Comparison of ENCODE assay signal across 9 cellular contexts in genomic region chr1:101198842-101199636, GRCh38. TPM values are rescaled to one million over a fixed set of nuclear protein-coding genes. Genes with fewer than 3 reads are reported as not detected.
A peak's percentile ranks its signal among the peaks of the same experiment; 100 is the strongest.
DNase-seq lines count a peak whose midpoint lies in the region; ATAC-seq and TF ChIP-seq lines count a peak whose summit lies in the region.
"Had no signal": no experiment of that assay in that cellular context is flagged by ENCODE, and none has a peak within 500 bp of the region (broad histone marks: within the 10 kb centered on the region; RNA-seq: fewer than 3 reads in every experiment).

No MANE protein-coding gene starts in this region.

- no peaks in the 10 kb centered on the region for H3K9me3 ChIP-seq in transverse colon

- peak; percentile 62 to 71 for DNase-seq in activated CD4-positive, alpha-beta T cell treated with anti-CD3 and anti-CD28 coated beads, Interleukin-2, amount 50 U/mL, for 48 hours
- DNase-seq in activated gamma-delta T cell treated with Interleukin-2 at 50 U/mL for 16 hours (no peak), transverse colon (no peak), posterior vena cava (ENCODE audit: low spot score) (no peak), posterior cingulate gyrus (no peak)
- DNase-seq: mesendoderm had no signal

- H3K27me3 ChIP-seq in transverse colon = no peaks in the 10 kb centered on the region

- TF ChIP-seq CTCF in transverse colon (IDR thresholded peaks at IDR 0.05) = no peak

- H3K27ac ChIP-seq in transverse colon = no peak overlapping the region

- H3K36me3 ChIP-seq in transverse colon = no peaks in the 10 kb centered on the region

- WGBS in transverse colon (ENCODE audit: low coverage in 1 of 2), 2 donors = 66 to 78% methylated on average over 7 to 8 of the region's 8 CpGs

- intact Hi-C loops in transverse colon (cut with DNase I; ENCODE audit: low total_unique reads) (no loop called here), posterior vena cava (cut with DNase I) (no loop called here), posterior cingulate gyrus (cut with DNase I) (no loop called here)

- in situ Hi-C loops in transverse colon (cut with MboI; ENCODE audit: low pct_ligation_motif_present in 1 of 4, low pct_unique_long_range_greater_than_20kb in 1 of 4, low sequenced_read_pairs in 3 of 4) = no loop called here

- no peak for TF ChIP-seq EP300 in transverse colon (IDR thresholded peaks at IDR 0.05; ENCODE audit: low read depth)

- H3K4me3 ChIP-seq in GM08714 (ENCODE audit: low read length) = peak overlapping the region; percentile 42; the same call in 1 of the 2 replicates
- H3K4me3 ChIP-seq in transverse colon = no peak overlapping the region

- H3K4me1 ChIP-seq in transverse colon = no peaks in the 10 kb centered on the region

- ATAC-seq in GM19324 (IDR thresholded peaks at IDR 0.05; ENCODE audit: low FRiP score, unreplicated experiment) (peak; percentile 81), HG02981 (IDR thresholded peaks at IDR 0.05; ENCODE audit: unreplicated experiment) (peak; percentile 97)

- no peak for TF ChIP-seq POLR2A in transverse colon (IDR thresholded peaks at IDR 0.05)

RNA-seq across cellular contexts. Expression of gene S1PR1, which starts 37.8 kb away (rescaled TPM):
- total RNA-seq in transverse colon (10 to 100 TPM in 2 of 4 donors, 1 to 10 TPM in 2; 5.6 to 58.1 (median 10.4) TPM), posterior vena cava (10 to 100 TPM; 39.7 to 62.3 TPM)

Comparison
In these comparisons a context has a peak if more than half of its experiments do, and no peak if none do; other contexts are left out.
1. DNase-seq: peak in activated CD4-positive, alpha-beta T cell treated with anti-CD3 and anti-CD28 coated beads, Interleukin-2, amount 50 U/mL, for 48 hours (2 of 2); none in activated gamma-delta T cell treated with Interleukin-2 at 50 U/mL for 16 hours (single experiment), transverse colon (single experiment), posterior vena cava (single experiment) and posterior cingulate gyrus (0 of 10).